ENCODE assay signal across 8 cellular contexts in the genomic region with DNA sequence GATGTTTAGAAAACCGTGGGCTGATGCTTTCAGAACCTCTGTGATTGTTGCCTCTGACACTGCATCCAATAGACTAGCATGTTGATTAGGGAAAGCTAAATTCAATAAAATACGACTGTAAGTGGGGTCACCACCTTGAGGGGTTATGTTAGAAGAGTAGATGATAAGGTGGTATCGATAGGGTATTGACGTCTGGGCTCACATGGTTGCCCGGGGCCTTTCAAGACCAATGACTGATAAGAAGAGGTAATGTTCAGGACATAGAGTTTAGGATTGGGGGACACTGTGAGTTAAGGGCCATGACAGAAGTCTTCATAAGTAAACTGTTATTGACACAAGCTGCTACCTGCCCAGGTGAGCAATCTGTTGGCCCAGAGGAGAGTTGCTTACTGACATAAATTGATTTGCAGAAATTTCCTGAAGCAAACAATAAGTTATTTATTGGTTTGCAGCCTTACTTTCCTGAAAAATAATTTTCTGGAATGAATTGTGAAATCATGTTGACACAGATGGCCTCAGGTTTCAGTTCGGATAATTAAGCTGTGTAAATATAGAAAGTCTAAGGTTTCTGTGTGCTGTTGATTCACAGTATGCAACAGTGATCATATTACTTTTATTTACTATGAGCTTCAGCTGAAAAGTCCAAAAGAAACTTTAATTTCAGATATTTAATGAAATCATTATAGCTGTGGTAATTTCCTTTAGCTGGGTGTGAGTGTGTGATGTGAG.
DNase-seq lines count a peak whose midpoint lies in the region; ATAC-seq and TF ChIP-seq lines count a peak whose summit lies in the region.
"Not testable (repeated sequence)": the region's sequence is repeated elsewhere in the genome, so short reads cannot be mapped to it uniquely, and the experiment has no call there.

No MANE protein-coding gene starts in this region.

- not testable (repeated sequence) for H3K9me3 Mint-ChIP-seq in CD4-positive, alpha-beta memory T cell; activated CD4-positive, alpha-beta T cell treated with anti-CD3 and anti-CD28 coated beads, Interleukin-2, amount 10 ng/mL, durations not matched to agents 24 days and 14 days; natural killer cell treated with Interleukin-12 subunit alpha and Interleukin-12 subunit beta and Interleukin-15 and Interleukin-18, amount 100 ng/mL, for 72 hours; stimulated activated naive CD8-positive, alpha-beta T cell treated with anti-CD3 and anti-CD28 coated beads, Interleukin-15, Interleukin-2, amounts not matched to agents 100 ng/mL and 50 ng/mL, for 24 hours

- H3K9ac ChIP-seq in HUES64 (ENCODE audit: low read depth, low read length) = not testable (repeated sequence)

- intact Hi-C loops in CD4-positive, alpha-beta memory T cell (cut with micrococcal nuclease) = loop anchor here (2.0 kb wide), 1 partner anchor 351 kb away; no protein-coding TSS in a partner anchor
- intact Hi-C loops in activated CD4-positive, alpha-beta T cell treated with anti-CD3 and anti-CD28 coated beads, Interleukin-2, amount 10 ng/mL, durations not matched to agents 24 days and 14 days (cut with micrococcal nuclease); heart right ventricle (cut with DNase I): not testable (repeated sequence)

- CTCF ChIA-PET in CD4-positive, alpha-beta memory T cell (lab: Charles Lee; ENCODE audit: partially characterized antibody) = interaction anchor here (0.6 kb wide), 1 partner anchor 321 kb away, joined by 4 read pairs; no protein-coding TSS in a partner anchor

- H3K27me3 ChIP-seq in CD4-positive, alpha-beta memory T cell (ENCODE audit: insufficient read depth, low read length); HUES64 (ENCODE audit: insufficient read depth, low read length); heart right ventricle: not testable (repeated sequence)

- H3K9me3 ChIP-seq in CD4-positive, alpha-beta memory T cell (ENCODE audit: control insufficient read depth in 1 of 2, low read length in 2 of 2); HUES64 (ENCODE audit: insufficient read depth, low read depth, low read length); heart right ventricle: not testable (repeated sequence)

- H3K27ac ChIP-seq in CD4-positive, alpha-beta memory T cell (ENCODE audit: low read depth, low read length) = peak overlapping the region; percentile 4
- not testable (repeated sequence) for H3K27ac ChIP-seq in HUES64 (ENCODE audit: low read depth, low read length)
- peak overlapping the region; percentile 36 for H3K27ac ChIP-seq in caudate nucleus (ENCODE audit: low read depth, low read length)
- peak overlapping the region in 2 of 10 donors; percentile 77 to 81 for H3K27ac ChIP-seq in heart right ventricle

- DNase-seq in CD4-positive, alpha-beta memory T cell = peak in 1 of 5 donors; percentile 2
- DNase-seq in NCI-H748 (lab: John Stamatoyannopoulos, UW; ENCODE audit: unreplicated experiment) = peak; percentile 80
- DNase-seq in activated CD4-positive, alpha-beta T cell treated with anti-CD3 and anti-CD28 coated beads, Interleukin-2, amount 10 ng/mL, durations not matched to agents 24 days and 14 days = peak; percentile 59
- DNase-seq in caudate nucleus (lab: John Stamatoyannopoulos, UW) = peak in 1 of 61 donors; percentile 0
- not testable (repeated sequence) for DNase-seq in heart right ventricle; natural killer cell treated with Interleukin-12 subunit alpha and Interleukin-12 subunit beta and Interleukin-15 and Interleukin-18, amount 100 ng/mL, for 72 hours (ENCODE audit: low spot score)

- H3K4me1 Mint-ChIP-seq in CD4-positive, alpha-beta memory T cell = peaks cover 6 to 12% (median 8%) of the 10 kb centered on the region in 4 donors
- not testable (repeated sequence) for H3K4me1 Mint-ChIP-seq in activated CD4-positive, alpha-beta T cell treated with anti-CD3 and anti-CD28 coated beads, Interleukin-2, amount 10 ng/mL, durations not matched to agents 24 days and 14 days
- H3K4me1 Mint-ChIP-seq in natural killer cell treated with Interleukin-12 subunit alpha and Interleukin-12 subunit beta and Interleukin-15 and Interleukin-18, amount 100 ng/mL, for 72 hours (ENCODE audit: low read depth in 2 of 2) = peaks cover 10 to 13% of the 10 kb centered on the region in 2 donors
- peaks cover 11% of the 10 kb centered on the region for H3K4me1 Mint-ChIP-seq in stimulated activated naive CD8-positive, alpha-beta T cell treated with anti-CD3 and anti-CD28 coated beads, Interleukin-15, Interleukin-2, amounts not matched to agents 100 ng/mL and 50 ng/mL, for 24 hours (ENCODE audit: low read depth)

- not testable (repeated sequence) for H3K36me3 ChIP-seq in CD4-positive, alpha-beta memory T cell (ENCODE audit: insufficient read depth, low read length); HUES64 (ENCODE audit: insufficient read depth, low read length); heart right ventricle

- peak overlapping the region; percentile 4 to 89 (median 43) for H3K27ac Mint-ChIP-seq in CD4-positive, alpha-beta memory T cell
- not testable (repeated sequence) for H3K27ac Mint-ChIP-seq in activated CD4-positive, alpha-beta T cell treated with anti-CD3 and anti-CD28 coated beads, Interleukin-2, amount 10 ng/mL, durations not matched to agents 24 days and 14 days
- peak overlapping the region; percentile 57 to 64 for H3K27ac Mint-ChIP-seq in natural killer cell treated with Interleukin-12 subunit alpha and Interleukin-12 subunit beta and Interleukin-15 and Interleukin-18, amount 100 ng/mL, for 72 hours
- H3K27ac Mint-ChIP-seq in stimulated activated naive CD8-positive, alpha-beta T cell treated with anti-CD3 and anti-CD28 coated beads, Interleukin-15, Interleukin-2, amounts not matched to agents 100 ng/mL and 50 ng/mL, for 24 hours = peak overlapping the region; percentile 69

- H3K4me3 ChIP-seq in CD4-positive, alpha-beta memory T cell (ENCODE audit: low read length in 2 of 2) = not testable (repeated sequence)
- H3K4me3 ChIP-seq in HUES64 (ENCODE audit: low read length) = peak overlapping the region; percentile 64
- peak overlapping the region in 9 of 10 donors; percentile 59 to 80 (median 69) for H3K4me3 ChIP-seq in heart right ventricle

- WGBS in HUES64 = 69% methylated on average over 5 of the region's 6 CpGs
- 85 to 88% methylated on average over 6 of the region's 6 CpGs for WGBS in heart right ventricle, 2 donors

- TF ChIP-seq CTCF in heart right ventricle (IDR thresholded peaks at IDR 0.05) = not testable (repeated sequence)

- not testable (repeated sequence) for ATAC-seq in heart right ventricle; natural killer cell treated with Interleukin-12 subunit alpha and Interleukin-12 subunit beta and Interleukin-15 and Interleukin-18, amount 100 ng/mL, for 72 hours

- not testable (repeated sequence) for H3K36me3 Mint-ChIP-seq in CD4-positive, alpha-beta memory T cell; activated CD4-positive, alpha-beta T cell treated with anti-CD3 and anti-CD28 coated beads, Interleukin-2, amount 10 ng/mL, durations not matched to agents 24 days and 14 days (ENCODE audit: low read depth); natural killer cell treated with Interleukin-12 subunit alpha and Interleukin-12 subunit beta and Interleukin-15 and Interleukin-18, amount 100 ng/mL, for 72 hours; stimulated activated naive CD8-positive, alpha-beta T cell treated with anti-CD3 and anti-CD28 coated beads, Interleukin-15, Interleukin-2, amounts not matched to agents 100 ng/mL and 50 ng/mL, for 24 hours (ENCODE audit: low read depth)

- POLR2A ChIA-PET in CD4-positive, alpha-beta memory T cell (lab: Charles Lee; ENCODE audit: partially characterized antibody) = not testable (repeated sequence)

- H3K27me3 Mint-ChIP-seq in CD4-positive, alpha-beta memory T cell; activated CD4-positive, alpha-beta T cell treated with anti-CD3 and anti-CD28 coated beads, Interleukin-2, amount 10 ng/mL, durations not matched to agents 24 days and 14 days; natural killer cell treated with Interleukin-12 subunit alpha and Interleukin-12 subunit beta and Interleukin-15 and Interleukin-18, amount 100 ng/mL, for 72 hours; stimulated activated naive CD8-positive, alpha-beta T cell treated with anti-CD3 and anti-CD28 coated beads, Interleukin-15, Interleukin-2, amounts not matched to agents 100 ng/mL and 50 ng/mL, for 24 hours: not testable (repeated sequence)

- not testable (repeated sequence) for H3K4me1 ChIP-seq in CD4-positive, alpha-beta memory T cell (ENCODE audit: insufficient read depth, low read length); HUES64 (ENCODE audit: insufficient read depth, low read length); heart right ventricle

- H3K4me3 Mint-ChIP-seq in CD4-positive, alpha-beta memory T cell = peak overlapping the region; percentile 61 to 86 (median 82)
- peak overlapping the region; percentile 86 for H3K4me3 Mint-ChIP-seq in activated CD4-positive, alpha-beta T cell treated with anti-CD3 and anti-CD28 coated beads, Interleukin-2, amount 10 ng/mL, durations not matched to agents 24 days and 14 days
- H3K4me3 Mint-ChIP-seq in natural killer cell treated with Interleukin-12 subunit alpha and Interleukin-12 subunit beta and Interleukin-15 and Interleukin-18, amount 100 ng/mL, for 72 hours = peak overlapping the region; percentile 70
- peak overlapping the region; percentile 85 for H3K4me3 Mint-ChIP-seq in stimulated activated naive CD8-positive, alpha-beta T cell treated with anti-CD3 and anti-CD28 coated beads, Interleukin-15, Interleukin-2, amounts not matched to agents 100 ng/mL and 50 ng/mL, for 24 hours
